Comparison of ENCODE assay signal across 11 cellular contexts in the genomic region with DNA sequence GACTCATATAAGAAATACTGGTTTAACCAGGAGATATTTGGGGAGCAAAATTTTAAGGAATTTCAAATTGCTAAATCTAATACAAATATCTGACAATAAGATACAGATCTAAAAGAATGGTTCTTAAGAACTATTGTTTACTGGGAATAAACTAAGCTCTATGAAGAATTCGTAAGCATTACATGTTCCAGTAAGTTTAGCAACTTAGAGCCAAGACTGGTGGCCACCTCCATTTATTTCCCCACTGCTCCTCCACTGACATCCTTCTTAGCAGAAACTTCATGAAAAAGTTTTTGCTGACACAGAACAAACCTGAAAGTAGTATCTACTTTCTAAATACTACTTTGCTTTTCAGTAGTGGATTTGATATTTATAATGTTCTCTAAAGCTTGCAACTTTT.
DNase-seq lines count a peak whose midpoint lies in the region; ATAC-seq and TF ChIP-seq lines count a peak whose summit lies in the region.
"Had no signal": no experiment of that assay in that cellular context is flagged by ENCODE, and none has a peak within 500 bp of the region (broad histone marks: within the 10 kb centered on the region; RNA-seq: fewer than 3 reads in every experiment).

No MANE protein-coding gene starts in this region.

- no peak overlapping the region for H3K4me3 ChIP-seq in aorta (ENCODE audit: low read length in 2 of 2)
- no peak overlapping the region for H3K4me3 ChIP-seq in left ventricle myocardium inferior

- no peaks in the 10 kb centered on the region for H3K27me3 ChIP-seq in foreskin keratinocyte
- no peaks in the 10 kb centered on the region for H3K27me3 ChIP-seq in aorta (ENCODE audit: control insufficient read depth in 1 of 2, insufficient read depth in 2 of 2, low read length in 1 of 2)
- H3K27me3 ChIP-seq in left ventricle myocardium inferior (ENCODE audit: low read depth) = no peaks in the 10 kb centered on the region

- no peaks in the 10 kb centered on the region for H3K9me3 ChIP-seq in aorta (ENCODE audit: control insufficient read depth, low read length)
- peaks cover 6% of the 10 kb centered on the region for H3K9me3 ChIP-seq in left ventricle myocardium inferior (replicated peaks)

- TF ChIP-seq CTCF in foreskin keratinocyte (conservative IDR thresholded peaks at IDR 0.05) = no peak
- no peak for TF ChIP-seq CTCF in left ventricle myocardium inferior (IDR thresholded peaks at IDR 0.05; ENCODE audit: borderline replicate concordance)

- DNase-seq in foreskin keratinocyte = peak in 1 of 2 donors; percentile 27
- DNase-seq in aorta = no peak
- no peak for DNase-seq in left ventricle myocardium inferior
- DNase-seq in Right ventricle myocardium superior = no peak
- DNase-seq: activated B cell treated with CpG ODN at 0.5 μM for 24 hours, anterior cingulate cortex had no signal

- no peak overlapping the region for H3K4me3 Mint-ChIP-seq in activated T-helper 17 cell treated with anti-CD3 and anti-CD28 coated beads, Interleukin-2, amount 50 U/mL, for 72 hours
- H3K4me3 Mint-ChIP-seq: activated B cell treated with CpG ODN at 0.5 μM for 24 hours had no signal

- H3K27ac ChIP-seq in foreskin keratinocyte (peak overlapping the region; percentile 29), aorta (ENCODE audit: low read depth in 1 of 2, low read length in 2 of 2) (no peak overlapping the region), left ventricle myocardium inferior (replicated peaks) (no peak overlapping the region)

- no peaks in the 10 kb centered on the region for H3K27me3 Mint-ChIP-seq in activated T-helper 17 cell treated with anti-CD3 and anti-CD28 coated beads, Interleukin-2, amount 50 U/mL, for 72 hours
- H3K27me3 Mint-ChIP-seq: activated B cell treated with CpG ODN at 0.5 μM for 24 hours, progenitor cell of endocrine pancreas had no signal

- H3K36me3 ChIP-seq in aorta (ENCODE audit: control insufficient read depth in 1 of 2, insufficient read depth in 2 of 2, low read length in 1 of 2) (peaks cover 0 to 2% of the 10 kb centered on the region in 2 donors), left ventricle myocardium inferior (peaks cover 34% of the 10 kb centered on the region)

- no peaks in the 10 kb centered on the region for H3K4me1 Mint-ChIP-seq in activated T-helper 17 cell treated with anti-CD3 and anti-CD28 coated beads, Interleukin-2, amount 50 U/mL, for 72 hours
- H3K4me1 Mint-ChIP-seq: activated B cell treated with CpG ODN at 0.5 μM for 24 hours had no signal

- H3K27ac Mint-ChIP-seq in activated T-helper 17 cell treated with anti-CD3 and anti-CD28 coated beads, Interleukin-2, amount 50 U/mL, for 72 hours = no peak overlapping the region
- H3K27ac Mint-ChIP-seq: activated B cell treated with CpG ODN at 0.5 μM for 24 hours, progenitor cell of endocrine pancreas had no signal

- intact Hi-C loops in aorta (cut with DNase I) (no loop called here), left ventricle myocardium inferior (cut with micrococcal nuclease) (no loop called here), Right ventricle myocardium superior (cut with DNase I) (no loop called here)

- H3K4me1 ChIP-seq in foreskin keratinocyte (peaks cover 24% of the 10 kb centered on the region), aorta (ENCODE audit: control insufficient read depth in 1 of 2, insufficient read depth in 2 of 2, low read length in 2 of 2) (no peaks in the 10 kb centered on the region), left ventricle myocardium inferior (peaks cover 12% of the 10 kb centered on the region)

- peaks cover 15% of the 10 kb centered on the region for H3K36me3 Mint-ChIP-seq in activated T-helper 17 cell treated with anti-CD3 and anti-CD28 coated beads, Interleukin-2, amount 50 U/mL, for 72 hours (ENCODE audit: low read depth)

- WGBS in aorta, 2 donors = 50 to 52% methylated on average over 1 of the region's 1 CpG

- ATAC-seq in GM18498 (IDR thresholded peaks at IDR 0.05; ENCODE audit: unreplicated experiment) = peak; percentile 73
- peak; percentile 70 for ATAC-seq in GM21515 (IDR thresholded peaks at IDR 0.05; ENCODE audit: unreplicated experiment)
- ATAC-seq in HG03432 (IDR thresholded peaks at IDR 0.05; ENCODE audit: unreplicated experiment) = peak; percentile 84
- peak; percentile 13 for ATAC-seq in foreskin keratinocyte
- ATAC-seq in aorta (ENCODE audit: low FRiP score) = no peak
- no peak for ATAC-seq in activated T-helper 17 cell treated with anti-CD3 and anti-CD28 coated beads, Interleukin-2, amount 50 U/mL, for 72 hours (replicated peaks)
- ATAC-seq in Right ventricle myocardium superior (ENCODE audit: poor library complexity) = no peak

- no peaks in the 10 kb centered on the region for H3K9me3 Mint-ChIP-seq in activated T-helper 17 cell treated with anti-CD3 and anti-CD28 coated beads, Interleukin-2, amount 50 U/mL, for 72 hours

Comparison
In these comparisons a context has a peak if more than half of its experiments do, and no peak if none do; other contexts are left out.
1. ATAC-seq: peak in GM18498 (single experiment), GM21515 (single experiment), HG03432 (single experiment) and foreskin keratinocyte (single experiment); none in aorta (single experiment), activated T-helper 17 cell treated with anti-CD3 and anti-CD28 coated beads, Interleukin-2, amount 50 U/mL, for 72 hours (single experiment) and Right ventricle myocardium superior (single experiment).